8 cellular contexts compared by ENCODE assay signal in genomic region chr11:67996622-67997459, GRCh38. TPM values are rescaled to one million over a fixed set of nuclear protein-coding genes. Genes with fewer than 3 reads are reported as not detected.
DNase-seq lines count a peak whose midpoint lies in the region; ATAC-seq, FAIRE-seq and TF ChIP-seq lines count a peak whose summit lies in the region.

No MANE protein-coding gene starts in this region.

- no peaks in the 10 kb centered on the region for H3K9me3 Mint-ChIP-seq in H9
- H3K9me3 Mint-ChIP-seq in natural killer cell: no peaks in the 10 kb centered on the region

- no peak overlapping the region for H4K5ac ChIP-seq in H9 (ENCODE audit: insufficient read length, low read depth, low read length)

- H4K8ac ChIP-seq in H9 (replicated peaks; ENCODE audit: insufficient read length, low read depth, low read length): no peak overlapping the region

- no peak overlapping the region for H2AK5ac ChIP-seq in H9 (ENCODE audit: insufficient read length, low read length)

- no peak overlapping the region for H3T11ph ChIP-seq in H9 (ENCODE audit: low read length)

- no peaks in the 10 kb centered on the region for H3K9me2 ChIP-seq in PC-9 (ENCODE audit: insufficient read depth)

- no peaks in the 10 kb centered on the region for H3K27me3 ChIP-seq in H9 (ENCODE audit: insufficient read depth, low read length)
- H3K27me3 ChIP-seq in PC-9 (ENCODE audit: insufficient read depth, low read depth): no peaks in the 10 kb centered on the region

- no peaks in the 10 kb centered on the region for H3K79me1 ChIP-seq in H9 (ENCODE audit: insufficient read depth, low read depth, low read length, poor library complexity, severe bottlenecking)

- no peak for FAIRE-seq in RCC 7860 (lab: Jason Lieb, UNC)

- H3K4me1 ChIP-seq in H9 (ENCODE audit: insufficient read depth, low read length) (no peaks in the 10 kb centered on the region; the same call in 1 of the 2 replicates), PC-9 (replicated peaks; ENCODE audit: insufficient read depth) (no peaks in the 10 kb centered on the region)

- DNase-seq in H9 (peak; percentile 97), PC-9 (peak in 1 of 2 experiments; percentile 61), coronary artery (ENCODE audit: low spot score) (peak; percentile 74), natural killer cell (peak; percentile 39), NCI-H524 treated with DMSO at 0.1 percent for 48 hours (lab: John Stamatoyannopoulos, UW) (no peak), RCC 7860 (ENCODE audit: low spot score) (no peak), NCI-H2081 (lab: John Stamatoyannopoulos, UW) (no peak)

- no peak overlapping the region for H2BK20ac ChIP-seq in H9 (ENCODE audit: low read depth, low read length, poor library complexity, severe bottlenecking)

- peaks cover 0 to 6% (median 4%) of the 10 kb centered on the region in 3 experiments; a peak in 3 of 7 replicates for H3K36me3 Mint-ChIP-seq in H9 (ENCODE audit: insufficient read depth in 1 of 3, low read depth in 3 of 3)
- no peaks in the 10 kb centered on the region for H3K36me3 Mint-ChIP-seq in natural killer cell

- CTCF ChIA-PET in PC-9 (lab: Charles Lee): no interaction called here

- H3K56ac ChIP-seq in H9 (ENCODE audit: insufficient read length, low read depth, low read length): no peak overlapping the region

- H3K4ac ChIP-seq in H9 (ENCODE audit: low read depth, low read length): no peak overlapping the region

- TF ChIP-seq CTCF in H9 (conservative IDR thresholded peaks at IDR 0.05): no peak
- no peak for TF ChIP-seq CTCF in PC-9 (conservative IDR thresholded peaks at IDR 0.05)
- TF ChIP-seq CTCF in coronary artery (IDR thresholded peaks at IDR 0.05): no peak
- no peak for TF ChIP-seq CTCF in natural killer cell (IDR thresholded peaks at IDR 0.05)

- H4K91ac ChIP-seq in H9 (ENCODE audit: insufficient read length, low read depth, low read length): no peak overlapping the region

- H3K4me3 ChIP-seq in PC-9: no peak overlapping the region
- no peak overlapping the region for H3K4me3 ChIP-seq in coronary artery

- peaks cover 27% of the 10 kb centered on the region; the same call in 1 of the 2 replicates for H3F3A ChIP-seq in PC-9 (ENCODE audit: insufficient read depth, low read depth)

- H3K27me3 Mint-ChIP-seq in H9 (ENCODE audit: low read depth): peaks cover 9% of the 10 kb centered on the region
- H3K27me3 Mint-ChIP-seq in natural killer cell (ENCODE audit: low read depth in 2 of 2): no peaks in the 10 kb centered on the region

- H3K9ac ChIP-seq in H9 (ENCODE audit: extremely low read depth, insufficient read length, low read length): no peak overlapping the region

- WGBS in H9 (ENCODE audit: extremely low coverage, insufficient read length, low lambda C conversion rate): no CpG with 5 or more reads among the region's 41 CpGs

- ATAC-seq in natural killer cell (peak; percentile 72 to 77 (median 77)), HG03159 (IDR thresholded peaks at IDR 0.05; ENCODE audit: unreplicated experiment) (no peak)

- H2BK12ac ChIP-seq in H9 (ENCODE audit: insufficient read length, low read depth, low read length): no peak overlapping the region

- no peak overlapping the region for H2BK120ac ChIP-seq in H9 (ENCODE audit: low read depth, low read length, poor library complexity, severe bottlenecking)

- H3K18ac ChIP-seq in H9 (ENCODE audit: insufficient read length, low read depth, low read length): peak overlapping the region; percentile 52

- POLR2A ChIA-PET in PC-9 (lab: Charles Lee; ENCODE audit: unreplicated experiment): no interaction called here

- H3K27ac ChIP-seq in H9 (ENCODE audit: insufficient read length, low read depth, low read length) (no peak overlapping the region), PC-9 (no peak overlapping the region), coronary artery (no peak overlapping the region)

- no peaks in the 10 kb centered on the region for H3K9me3 ChIP-seq in H9 (ENCODE audit: control insufficient read depth, low read depth, low read length)
- H3K9me3 ChIP-seq in PC-9 (ENCODE audit: insufficient read depth, low read depth): no peaks in the 10 kb centered on the region

- H3K4me3 Mint-ChIP-seq in H9 (peak overlapping the region; percentile 71 to 87), natural killer cell (no peak overlapping the region)

- intact Hi-C loops in PC-9 (cut with micrococcal nuclease; ENCODE audit: unreplicated experiment) (no loop called here), natural killer cell (cut with micrococcal nuclease) (no loop called here)

- H3K4me2 ChIP-seq in H9 (ENCODE audit: insufficient read depth, insufficient read length, low read length) (peak overlapping the region; percentile 51), PC-9 (peak overlapping the region; percentile 17)

- H2AFZ ChIP-seq in H9 (ENCODE audit: low read length) (no peak overlapping the region), PC-9 (no peak overlapping the region)

- H2BK5ac ChIP-seq in H9 (ENCODE audit: insufficient read length, low read length): no peak overlapping the region

- no peaks in the 10 kb centered on the region for H4K20me1 ChIP-seq in H9 (ENCODE audit: control insufficient read depth, insufficient read depth, insufficient read length)
- no peaks in the 10 kb centered on the region; the same call in 1 of the 2 replicates for H4K20me1 ChIP-seq in PC-9 (ENCODE audit: insufficient read depth)

- H3K79me2 ChIP-seq in H9 (ENCODE audit: insufficient read depth, low read length) (no peaks in the 10 kb centered on the region), PC-9 (ENCODE audit: low read depth) (no peaks in the 10 kb centered on the region)

- no peaks in the 10 kb centered on the region for H3K36me3 ChIP-seq in PC-9 (ENCODE audit: low read depth)

- peaks cover 17% of the 10 kb centered on the region in 2 experiments for H3K4me1 Mint-ChIP-seq in H9
- peaks cover 24 to 31% of the 10 kb centered on the region in 2 donors for H3K4me1 Mint-ChIP-seq in natural killer cell

- H3K14ac ChIP-seq in H9 (ENCODE audit: insufficient read depth, low read length): no peak overlapping the region

- H2BK15ac ChIP-seq in H9 (ENCODE audit: low read depth, low read length): no peak overlapping the region

- H3K27ac Mint-ChIP-seq in H9 (peak overlapping the region; percentile 41 to 92 (median 86)), natural killer cell (peak overlapping the region in 1 of 2 donors; percentile 64)

- no peak overlapping the region for H3K23ac ChIP-seq in H9 (ENCODE audit: insufficient read length, low read depth, low read length)

- H3K23me2 ChIP-seq in H9 (ENCODE audit: insufficient read length, low read depth, low read length, poor library complexity, severe bottlenecking): no peaks in the 10 kb centered on the region

- no TSS peak for BruUV-seq in PC-9 (replicated peaks; lab: Mats Ljungman, UMichigan)

RNA-seq across cellular contexts. Expression of gene UNC93B1, which starts 7.1 kb away (rescaled TPM):
- total RNA-seq in H9 (2021): 21.7 and 23.3 TPM in 2 replicates
- total RNA-seq in PC-9 (2021): 75.5 and 94.4 TPM in 2 replicates
- 10 to 100 TPM; 26.6 to 44.3 (median 39.7) TPM for total RNA-seq in natural killer cell

RNA-seq across cellular contexts. Expression of gene ALDH3B1, which starts 13.3 kb away (rescaled TPM):
- not detected in 2 replicates for total RNA-seq in H9 (2021)
- total RNA-seq in PC-9 (2021): 98.1 and 104 TPM in 2 replicates
- 1 to 10 TPM; 2.4 to 9.0 (median 4.0) TPM for total RNA-seq in natural killer cell

RNA-seq across cellular contexts. Expression of gene NDUFS8, which starts 33.6 kb away (rescaled TPM):
- 213 and 214 TPM in 2 replicates for total RNA-seq in H9 (2021)
- 270 and 275 TPM in 2 replicates for total RNA-seq in PC-9 (2021)
- total RNA-seq in natural killer cell: 10 to 100 TPM; 84.5 to 95.2 (median 90.7) TPM

RNA-seq across cellular contexts. Expression of gene TCIRG1, which starts 42.0 kb away (rescaled TPM):
- total RNA-seq in H9 (2021) (24.4 and 27.1 TPM in 2 replicates), PC-9 (2021) (125 and 175 TPM in 2 replicates), natural killer cell (100 to 1,000 TPM; 438 to 480 (median 465) TPM)

Comparison
In these comparisons a context has a peak if more than half of its experiments do, and no peak if none do; other contexts are left out.
1. DNase-seq: peak in H9 (single experiment), coronary artery (single experiment) and natural killer cell (single experiment); none in NCI-H524 treated with DMSO at 0.1 percent for 48 hours (single experiment), RCC 7860 (single experiment) and NCI-H2081 (0 of 2).